In the genomic region with DNA sequence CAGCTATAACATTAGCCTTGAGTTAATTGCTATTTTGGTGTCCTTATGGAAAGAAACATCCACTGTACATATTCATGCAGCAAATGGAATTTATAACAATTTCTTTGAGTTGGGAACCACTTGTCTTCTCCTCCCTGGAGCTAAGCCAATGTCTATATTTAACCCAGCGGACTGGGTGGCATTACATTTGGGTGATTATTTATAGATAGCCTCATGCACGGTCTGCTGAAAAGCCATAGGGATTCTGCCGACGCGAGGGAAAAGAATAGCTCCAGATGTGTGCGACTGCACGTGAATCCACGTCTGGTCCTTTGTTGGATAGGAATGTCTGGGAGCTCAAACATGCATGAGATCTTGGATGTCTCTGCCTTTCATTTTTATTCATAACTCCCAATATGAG, we compare ENCODE assay signal across 20 cellular contexts.
DNase-seq lines count a peak whose midpoint lies in the region; ATAC-seq and TF ChIP-seq lines count a peak whose summit lies in the region.
"Had no signal": no experiment of that assay in that cellular context is flagged by ENCODE, and none has a peak within 500 bp of the region (broad histone marks: within the 10 kb centered on the region; RNA-seq: fewer than 3 reads in every experiment).

No MANE protein-coding gene starts in this region.

- intact Hi-C loops in Right ventricle myocardium superior (cut with DNase I) = no loop called here

- no peak overlapping the region for H3K4me3 Mint-ChIP-seq in activated naive CD8-positive, alpha-beta T cell treated with anti-CD3 and anti-CD28 coated beads, Interleukin-2, amount 50 U/mL, for 24 hours
- H3K4me3 Mint-ChIP-seq: B cell; CD4-positive, CD25-positive, alpha-beta regulatory T cell; CD8-positive, alpha-beta T cell had no signal

- H3K27ac ChIP-seq in right atrium auricular region = no peak overlapping the region
- H3K27ac ChIP-seq: 22Rv1, BLaER1, C4-2B, GM23248 had no signal

- H3K4me1 Mint-ChIP-seq in activated naive CD8-positive, alpha-beta T cell treated with anti-CD3 and anti-CD28 coated beads, Interleukin-2, amount 50 U/mL, for 24 hours = no peaks in the 10 kb centered on the region
- H3K4me1 Mint-ChIP-seq: B cell; CD4-positive, CD25-positive, alpha-beta regulatory T cell had no signal

- peaks cover 0 to 6% of the 10 kb centered on the region in 2 donors for H3K9me3 ChIP-seq in right atrium auricular region
- H3K9me3 ChIP-seq: BLaER1, Caco-2 had no signal

- no peaks in the 10 kb centered on the region for H3K27me3 Mint-ChIP-seq in activated naive CD8-positive, alpha-beta T cell treated with anti-CD3 and anti-CD28 coated beads, Interleukin-2, amount 50 U/mL, for 24 hours
- H3K27me3 Mint-ChIP-seq: B cell; CD4-positive, CD25-positive, alpha-beta regulatory T cell had no signal

- TF ChIP-seq CTCF in right atrium auricular region (IDR thresholded peaks at IDR 0.05) = no peak

- no peaks in the 10 kb centered on the region for H3K4me1 ChIP-seq in right atrium auricular region
- H3K4me1 ChIP-seq: BLaER1, Caco-2 had no signal

- peak; percentile 67 for ATAC-seq in Right ventricle myocardium superior (ENCODE audit: poor library complexity)
- ATAC-seq in activated naive CD8-positive, alpha-beta T cell treated with anti-CD3 and anti-CD28 coated beads, Interleukin-2, amount 50 U/mL, for 24 hours = no peak
- ATAC-seq: CD8-positive, alpha-beta T cell had no signal

- H3K36me3 Mint-ChIP-seq in activated naive CD8-positive, alpha-beta T cell treated with anti-CD3 and anti-CD28 coated beads, Interleukin-2, amount 50 U/mL, for 24 hours (ENCODE audit: low read depth) = no peaks in the 10 kb centered on the region
- H3K36me3 Mint-ChIP-seq: CD4-positive, CD25-positive, alpha-beta regulatory T cell; CD8-positive, alpha-beta T cell had no signal

- no peaks in the 10 kb centered on the region for H3K36me3 ChIP-seq in right atrium auricular region
- H3K36me3 ChIP-seq: BLaER1 had no signal

- DNase-seq in NCI-H1105 treated with DMSO at 0.1 percent for 48 hours (lab: John Stamatoyannopoulos, UW) (peak; percentile 48), NCI-H1105 (lab: John Stamatoyannopoulos, UW) (no peak), Right ventricle myocardium superior (no peak), right atrium auricular region (ENCODE audit: low spot score) (no peak), NCI-H345 (lab: John Stamatoyannopoulos, UW) (peak; percentile 76), inferior parietal cortex (ENCODE audit: extremely low spot score) (peak; percentile 20)
- DNase-seq in activated naive CD8-positive, alpha-beta T cell treated with anti-CD3 and anti-CD28 coated beads, Interleukin-2, amount 50 U/mL, for 24 hours = no peak
- no peak for DNase-seq in activated CD4-positive, alpha-beta T cell treated with anti-CD3 and anti-CD28 coated beads for 48 hours
- DNase-seq: Caco-2; CD4-positive, CD25-positive, alpha-beta regulatory T cell; CD8-positive, alpha-beta T cell; DMS153; DND-41; GM23248; H7; HCEC 1CT had no signal

- no peaks in the 10 kb centered on the region for H3K27me3 ChIP-seq in right atrium auricular region
- H3K27me3 ChIP-seq: BLaER1 had no signal

- H3K9me3 Mint-ChIP-seq in activated naive CD8-positive, alpha-beta T cell treated with anti-CD3 and anti-CD28 coated beads, Interleukin-2, amount 50 U/mL, for 24 hours = peaks cover 5% of the 10 kb centered on the region
- H3K9me3 Mint-ChIP-seq: CD8-positive, alpha-beta T cell had no signal

- H3K4me3 ChIP-seq in right atrium auricular region = no peak overlapping the region
- H3K4me3 ChIP-seq: BLaER1, GM23248 had no signal

- no peak overlapping the region for H3K27ac Mint-ChIP-seq in activated naive CD8-positive, alpha-beta T cell treated with anti-CD3 and anti-CD28 coated beads, Interleukin-2, amount 50 U/mL, for 24 hours
- H3K27ac Mint-ChIP-seq: B cell; CD4-positive, CD25-positive, alpha-beta regulatory T cell; CD8-positive, alpha-beta T cell had no signal

Comparison
In these comparisons a context has a peak if more than half of its experiments do, and no peak if none do; other contexts are left out.
1. DNase-seq: peak in NCI-H1105 treated with DMSO at 0.1 percent for 48 hours (single experiment), NCI-H345 (single experiment) and inferior parietal cortex (single experiment); none in NCI-H1105 (single experiment), Right ventricle myocardium superior (single experiment), right atrium auricular region (single experiment), activated naive CD8-positive, alpha-beta T cell treated with anti-CD3 and anti-CD28 coated beads, Interleukin-2, amount 50 U/mL, for 24 hours (single experiment) and activated CD4-positive, alpha-beta T cell treated with anti-CD3 and anti-CD28 coated beads for 48 hours (single experiment).